2 cellular contexts compared by ENCODE assay signal in the genomic region with DNA sequence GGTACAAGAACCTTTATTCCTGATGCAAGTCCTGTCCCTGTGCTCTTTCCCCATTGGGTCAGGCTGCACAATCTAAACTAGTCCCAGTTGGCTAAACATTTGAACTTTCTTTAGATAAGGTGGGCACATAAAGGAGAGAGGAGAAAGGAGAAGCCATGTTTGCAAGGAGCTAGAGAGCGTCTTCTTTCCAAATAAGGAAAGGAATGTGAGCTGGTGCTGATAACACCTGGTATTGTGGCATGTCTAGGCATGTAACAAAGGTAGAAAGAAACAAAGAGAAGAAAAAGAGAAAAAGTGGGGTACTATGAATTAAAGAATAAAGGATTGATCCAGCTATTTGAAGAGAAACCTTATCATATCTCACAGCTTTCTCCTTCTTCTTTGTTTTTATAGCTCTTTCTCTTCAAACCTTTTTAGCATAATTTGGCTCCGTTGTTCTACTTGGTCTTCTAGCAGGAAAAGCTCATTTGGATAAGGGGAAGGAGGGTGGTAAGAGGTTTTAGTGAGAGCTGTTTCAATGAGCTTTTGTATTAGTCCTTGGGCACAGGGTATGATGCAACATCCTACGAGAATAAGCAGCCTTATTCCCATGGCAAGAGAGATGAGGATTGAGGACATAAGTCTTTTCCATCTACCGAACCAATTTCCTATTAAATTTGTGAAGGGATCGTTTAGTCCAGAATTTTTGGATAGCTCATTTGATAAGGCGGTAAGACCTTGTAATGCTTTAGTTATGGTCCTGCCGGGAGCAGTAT.
A peak's percentile ranks its signal among the peaks of the same experiment; 100 is the strongest.
TF ChIP-seq lines count a peak whose summit lies in the region.

No MANE protein-coding gene starts in this region.

TF ChIP-seq in GM23338, 12 proteins besides CTCF, POLR2A, EP300 and RAD21 (continued from another document):
- TF ChIP-seq, protein P1, sequence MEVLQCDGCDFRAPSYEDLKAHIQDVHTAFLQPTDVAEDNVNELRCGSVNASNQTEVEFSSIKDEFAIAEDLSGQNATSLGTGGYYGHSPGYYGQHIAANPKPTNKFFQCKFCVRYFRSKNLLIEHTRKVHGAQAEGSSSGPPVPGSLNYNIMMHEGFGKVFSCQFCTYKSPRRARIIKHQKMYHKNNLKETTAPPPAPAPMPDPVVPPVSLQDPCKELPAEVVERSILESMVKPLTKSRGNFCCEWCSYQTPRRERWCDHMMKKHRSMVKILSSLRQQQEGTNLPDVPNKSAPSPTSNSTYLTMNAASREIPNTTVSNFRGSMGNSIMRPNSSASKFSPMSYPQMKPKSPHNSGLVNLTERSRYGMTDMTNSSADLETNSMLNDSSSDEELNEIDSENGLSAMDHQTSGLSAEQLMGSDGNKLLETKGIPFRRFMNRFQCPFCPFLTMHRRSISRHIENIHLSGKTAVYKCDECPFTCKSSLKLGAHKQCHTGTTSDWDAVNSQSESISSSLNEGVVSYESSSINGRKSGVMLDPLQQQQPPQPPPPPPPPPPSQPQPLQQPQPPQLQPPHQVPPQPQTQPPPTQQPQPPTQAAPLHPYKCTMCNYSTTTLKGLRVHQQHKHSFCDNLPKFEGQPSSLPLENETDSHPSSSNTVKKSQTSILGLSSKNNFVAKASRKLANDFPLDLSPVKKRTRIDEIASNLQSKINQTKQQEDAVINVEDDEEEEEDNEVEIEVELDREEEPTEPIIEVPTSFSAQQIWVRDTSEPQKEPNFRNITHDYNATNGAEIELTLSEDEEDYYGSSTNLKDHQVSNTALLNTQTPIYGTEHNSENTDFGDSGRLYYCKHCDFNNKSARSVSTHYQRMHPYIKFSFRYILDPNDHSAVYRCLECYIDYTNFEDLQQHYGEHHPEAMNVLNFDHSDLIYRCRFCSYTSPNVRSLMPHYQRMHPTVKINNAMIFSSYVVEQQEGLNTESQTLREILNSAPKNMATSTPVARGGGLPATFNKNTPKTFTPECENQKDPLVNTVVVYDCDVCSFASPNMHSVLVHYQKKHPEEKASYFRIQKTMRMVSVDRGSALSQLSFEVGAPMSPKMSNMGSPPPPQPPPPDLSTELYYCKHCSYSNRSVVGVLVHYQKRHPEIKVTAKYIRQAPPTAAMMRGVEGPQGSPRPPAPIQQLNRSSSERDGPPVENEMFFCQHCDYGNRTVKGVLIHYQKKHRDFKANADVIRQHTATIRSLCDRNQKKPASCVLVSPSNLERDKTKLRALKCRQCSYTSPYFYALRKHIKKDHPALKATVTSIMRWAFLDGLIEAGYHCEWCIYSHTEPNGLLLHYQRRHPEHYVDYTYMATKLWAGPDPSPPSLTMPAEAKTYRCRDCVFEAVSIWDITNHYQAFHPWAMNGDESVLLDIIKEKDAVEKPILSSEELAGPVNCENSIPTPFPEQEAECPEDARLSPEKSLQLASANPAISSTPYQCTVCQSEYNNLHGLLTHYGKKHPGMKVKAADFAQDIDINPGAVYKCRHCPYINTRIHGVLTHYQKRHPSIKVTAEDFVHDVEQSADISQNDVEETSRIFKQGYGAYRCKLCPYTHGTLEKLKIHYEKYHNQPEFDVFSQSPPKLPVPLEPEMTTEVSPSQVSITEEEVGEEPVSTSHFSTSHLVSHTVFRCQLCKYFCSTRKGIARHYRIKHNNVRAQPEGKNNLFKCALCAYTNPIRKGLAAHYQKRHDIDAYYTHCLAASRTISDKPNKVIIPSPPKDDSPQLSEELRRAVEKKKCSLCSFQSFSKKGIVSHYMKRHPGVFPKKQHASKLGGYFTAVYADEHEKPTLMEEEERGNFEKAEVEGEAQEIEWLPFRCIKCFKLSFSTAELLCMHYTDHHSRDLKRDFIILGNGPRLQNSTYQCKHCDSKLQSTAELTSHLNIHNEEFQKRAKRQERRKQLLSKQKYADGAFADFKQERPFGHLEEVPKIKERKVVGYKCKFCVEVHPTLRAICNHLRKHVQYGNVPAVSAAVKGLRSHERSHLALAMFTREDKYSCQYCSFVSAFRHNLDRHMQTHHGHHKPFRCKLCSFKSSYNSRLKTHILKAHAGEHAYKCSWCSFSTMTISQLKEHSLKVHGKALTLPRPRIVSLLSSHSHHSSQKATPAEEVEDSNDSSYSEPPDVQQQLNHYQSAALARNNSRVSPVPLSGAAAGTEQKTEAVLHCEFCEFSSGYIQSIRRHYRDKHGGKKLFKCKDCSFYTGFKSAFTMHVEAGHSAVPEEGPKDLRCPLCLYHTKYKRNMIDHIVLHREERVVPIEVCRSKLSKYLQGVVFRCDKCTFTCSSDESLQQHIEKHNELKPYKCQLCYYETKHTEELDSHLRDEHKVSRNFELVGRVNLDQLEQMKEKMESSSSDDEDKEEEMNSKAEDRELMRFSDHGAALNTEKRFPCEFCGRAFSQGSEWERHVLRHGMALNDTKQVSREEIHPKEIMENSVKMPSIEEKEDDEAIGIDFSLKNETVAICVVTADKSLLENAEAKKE (CRISPR knock-in tag; IDR thresholded peaks at IDR 0.05), result no peak
- TF ChIP-seq CREB1 (CRISPR knock-in tag; IDR thresholded peaks at IDR 0.05; ENCODE audit: low read depth) (no peak), NANOG (IDR thresholded peaks at IDR 0.05; ENCODE audit: borderline replicate concordance) (no peak), ZNF331 (CRISPR knock-in tag; IDR thresholded peaks at IDR 0.05; ENCODE audit: low read depth) (no peak)

TF ChIP-seq in K562, 482 proteins besides CTCF, POLR2A, EP300 and RAD21 (continued from another document):
- TF ChIP-seq, protein P2, sequence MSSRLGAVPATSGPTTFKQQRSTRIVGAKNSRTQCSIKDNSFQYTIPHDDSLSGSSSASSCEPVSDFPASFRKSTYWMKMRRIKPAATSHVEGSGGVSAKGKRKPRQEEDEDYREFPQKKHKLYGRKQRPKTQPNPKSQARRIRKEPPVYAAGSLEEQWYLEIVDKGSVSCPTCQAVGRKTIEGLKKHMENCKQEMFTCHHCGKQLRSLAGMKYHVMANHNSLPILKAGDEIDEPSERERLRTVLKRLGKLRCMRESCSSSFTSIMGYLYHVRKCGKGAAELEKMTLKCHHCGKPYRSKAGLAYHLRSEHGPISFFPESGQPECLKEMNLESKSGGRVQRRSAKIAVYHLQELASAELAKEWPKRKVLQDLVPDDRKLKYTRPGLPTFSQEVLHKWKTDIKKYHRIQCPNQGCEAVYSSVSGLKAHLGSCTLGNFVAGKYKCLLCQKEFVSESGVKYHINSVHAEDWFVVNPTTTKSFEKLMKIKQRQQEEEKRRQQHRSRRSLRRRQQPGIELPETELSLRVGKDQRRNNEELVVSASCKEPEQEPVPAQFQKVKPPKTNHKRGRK (tag; IDR thresholded peaks at IDR 0.05), result no peak
- TF ChIP-seq HMG20A (CRISPR knock-in tag; conservative IDR thresholded peaks at IDR 0.05), result no peak
- TF ChIP-seq RAD51 (IDR thresholded peaks at IDR 0.05; ENCODE audit: borderline replicate concordance, low read depth), result no peak
- TF ChIP-seq CEBPG (CRISPR knock-in tag; IDR thresholded peaks at IDR 0.05), result no peak
- peak; percentile 33 to 58; a peak in 3 of 4 replicates for TF ChIP-seq CEBPG (tag; conservative IDR thresholded peaks at IDR 0.05 in 1 of 2, IDR thresholded peaks at IDR 0.05 in 1 of 2)
- TF ChIP-seq CEBPB (tag; IDR thresholded peaks at IDR 0.05), result peak; percentile 35; the same call in 1 of the 2 replicates
- TF ChIP-seq, protein P3, sequence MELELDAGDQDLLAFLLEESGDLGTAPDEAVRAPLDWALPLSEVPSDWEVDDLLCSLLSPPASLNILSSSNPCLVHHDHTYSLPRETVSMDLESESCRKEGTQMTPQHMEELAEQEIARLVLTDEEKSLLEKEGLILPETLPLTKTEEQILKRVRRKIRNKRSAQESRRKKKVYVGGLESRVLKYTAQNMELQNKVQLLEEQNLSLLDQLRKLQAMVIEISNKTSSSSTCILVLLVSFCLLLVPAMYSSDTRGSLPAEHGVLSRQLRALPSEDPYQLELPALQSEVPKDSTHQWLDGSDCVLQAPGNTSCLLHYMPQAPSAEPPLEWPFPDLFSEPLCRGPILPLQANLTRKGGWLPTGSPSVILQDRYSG (tag; conservative IDR thresholded peaks at IDR 0.05; ENCODE audit: low read depth), result no peak
- no peak for TF ChIP-seq TRIM24 (IDR thresholded peaks at IDR 0.05)
- TF ChIP-seq ZNF174 (CRISPR knock-in tag; IDR thresholded peaks at IDR 0.05), result no peak
- TF ChIP-seq ATF1 (CRISPR knock-in tag; IDR thresholded peaks at IDR 0.05), result no peak
- no peak for TF ChIP-seq ATF1 (tag; IDR thresholded peaks at IDR 0.05)
- TF ChIP-seq, protein P4, sequence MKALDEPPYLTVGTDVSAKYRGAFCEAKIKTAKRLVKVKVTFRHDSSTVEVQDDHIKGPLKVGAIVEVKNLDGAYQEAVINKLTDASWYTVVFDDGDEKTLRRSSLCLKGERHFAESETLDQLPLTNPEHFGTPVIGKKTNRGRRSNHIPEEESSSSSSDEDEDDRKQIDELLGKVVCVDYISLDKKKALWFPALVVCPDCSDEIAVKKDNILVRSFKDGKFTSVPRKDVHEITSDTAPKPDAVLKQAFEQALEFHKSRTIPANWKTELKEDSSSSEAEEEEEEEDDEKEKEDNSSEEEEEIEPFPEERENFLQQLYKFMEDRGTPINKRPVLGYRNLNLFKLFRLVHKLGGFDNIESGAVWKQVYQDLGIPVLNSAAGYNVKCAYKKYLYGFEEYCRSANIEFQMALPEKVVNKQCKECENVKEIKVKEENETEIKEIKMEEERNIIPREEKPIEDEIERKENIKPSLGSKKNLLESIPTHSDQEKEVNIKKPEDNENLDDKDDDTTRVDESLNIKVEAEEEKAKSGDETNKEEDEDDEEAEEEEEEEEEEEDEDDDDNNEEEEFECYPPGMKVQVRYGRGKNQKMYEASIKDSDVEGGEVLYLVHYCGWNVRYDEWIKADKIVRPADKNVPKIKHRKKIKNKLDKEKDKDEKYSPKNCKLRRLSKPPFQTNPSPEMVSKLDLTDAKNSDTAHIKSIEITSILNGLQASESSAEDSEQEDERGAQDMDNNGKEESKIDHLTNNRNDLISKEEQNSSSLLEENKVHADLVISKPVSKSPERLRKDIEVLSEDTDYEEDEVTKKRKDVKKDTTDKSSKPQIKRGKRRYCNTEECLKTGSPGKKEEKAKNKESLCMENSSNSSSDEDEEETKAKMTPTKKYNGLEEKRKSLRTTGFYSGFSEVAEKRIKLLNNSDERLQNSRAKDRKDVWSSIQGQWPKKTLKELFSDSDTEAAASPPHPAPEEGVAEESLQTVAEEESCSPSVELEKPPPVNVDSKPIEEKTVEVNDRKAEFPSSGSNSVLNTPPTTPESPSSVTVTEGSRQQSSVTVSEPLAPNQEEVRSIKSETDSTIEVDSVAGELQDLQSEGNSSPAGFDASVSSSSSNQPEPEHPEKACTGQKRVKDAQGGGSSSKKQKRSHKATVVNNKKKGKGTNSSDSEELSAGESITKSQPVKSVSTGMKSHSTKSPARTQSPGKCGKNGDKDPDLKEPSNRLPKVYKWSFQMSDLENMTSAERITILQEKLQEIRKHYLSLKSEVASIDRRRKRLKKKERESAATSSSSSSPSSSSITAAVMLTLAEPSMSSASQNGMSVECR (CRISPR knock-in tag; IDR thresholded peaks at IDR 0.05), result no peak
- no peak for TF ChIP-seq ZBTB8A (IDR thresholded peaks at IDR 0.05; ENCODE audit: partially characterized antibody)
- no peak for TF ChIP-seq TAL1 (IDR thresholded peaks at IDR 0.05)
